Comparison of ENCODE assay signal across 1 cellular context in the genomic region with DNA sequence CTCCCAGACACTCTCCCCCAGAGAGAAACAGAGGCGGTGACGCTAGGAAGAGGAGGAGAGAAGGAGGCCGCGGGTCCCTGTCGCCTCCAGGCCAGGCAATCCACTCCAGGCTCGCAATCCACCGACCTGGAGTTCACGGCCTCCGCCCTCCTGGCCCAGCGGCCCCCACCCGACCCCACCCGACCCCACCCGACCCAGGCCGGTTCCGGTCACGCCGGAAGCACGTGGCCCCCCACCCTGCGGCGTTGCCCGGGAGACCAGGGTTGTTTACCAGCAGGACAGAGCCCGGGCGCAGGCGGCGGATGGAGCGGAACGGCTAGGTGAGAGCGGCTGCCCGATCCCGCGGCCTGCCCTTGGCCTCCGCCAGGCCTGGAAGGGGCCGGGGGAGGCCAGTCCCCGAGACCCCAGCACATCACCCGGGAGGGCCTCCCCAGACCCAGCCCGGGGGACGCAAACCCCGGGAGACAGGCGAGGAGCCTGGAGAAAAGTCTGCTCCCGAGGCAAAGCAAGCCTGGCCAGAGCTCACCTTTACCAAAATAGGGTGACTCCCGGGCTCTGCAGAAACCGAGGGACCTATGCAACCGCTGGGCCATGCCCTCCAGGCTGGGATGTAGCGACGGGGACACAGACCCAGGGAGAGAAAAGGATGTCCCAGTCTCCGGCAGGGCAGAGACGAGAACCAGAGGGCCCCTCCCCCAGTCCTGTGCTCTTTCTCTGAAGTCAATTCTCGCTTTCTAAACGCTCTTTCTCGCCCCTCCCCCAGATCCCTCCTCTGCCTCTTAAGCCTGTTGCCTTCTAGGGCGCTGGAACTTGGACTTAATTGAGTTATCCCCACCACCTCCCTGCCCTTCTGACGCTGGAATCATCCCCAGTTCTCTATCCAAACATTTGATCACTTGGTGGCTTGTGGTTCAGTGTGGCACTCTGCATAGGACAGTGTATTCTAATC.
TF ChIP-seq lines count a peak whose summit lies in the region.

A gene with protein sequence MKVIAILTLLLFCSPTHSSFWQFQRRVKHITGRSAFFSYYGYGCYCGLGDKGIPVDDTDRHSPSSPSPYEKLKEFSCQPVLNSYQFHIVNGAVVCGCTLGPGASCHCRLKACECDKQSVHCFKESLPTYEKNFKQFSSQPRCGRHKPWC (minus strand): TSS at position 685 of the 949 bp plus-strand sequence. CDS start 9,155 bp downstream, outside the sequence.
A gene with protein sequence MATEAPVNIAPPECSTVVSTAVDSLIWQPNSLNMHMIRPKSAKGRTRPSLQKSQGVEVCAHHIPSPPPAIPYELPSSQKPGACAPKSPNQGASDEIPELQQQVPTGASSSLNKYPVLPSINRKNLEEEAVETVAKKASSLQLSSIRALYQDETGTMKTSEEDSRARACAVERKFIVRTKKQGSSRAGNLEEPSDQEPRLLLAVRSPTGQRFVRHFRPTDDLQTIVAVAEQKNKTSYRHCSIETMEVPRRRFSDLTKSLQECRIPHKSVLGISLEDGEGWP (plus strand): TSS at position 263 of the 949 bp plus-strand sequence. CDS start 4,466 bp downstream, outside the sequence.

TF ChIP-seq in GM23338, 12 proteins besides CTCF, POLR2A, EP300 and RAD21 (continued from another document):
- TF ChIP-seq, protein P1, sequence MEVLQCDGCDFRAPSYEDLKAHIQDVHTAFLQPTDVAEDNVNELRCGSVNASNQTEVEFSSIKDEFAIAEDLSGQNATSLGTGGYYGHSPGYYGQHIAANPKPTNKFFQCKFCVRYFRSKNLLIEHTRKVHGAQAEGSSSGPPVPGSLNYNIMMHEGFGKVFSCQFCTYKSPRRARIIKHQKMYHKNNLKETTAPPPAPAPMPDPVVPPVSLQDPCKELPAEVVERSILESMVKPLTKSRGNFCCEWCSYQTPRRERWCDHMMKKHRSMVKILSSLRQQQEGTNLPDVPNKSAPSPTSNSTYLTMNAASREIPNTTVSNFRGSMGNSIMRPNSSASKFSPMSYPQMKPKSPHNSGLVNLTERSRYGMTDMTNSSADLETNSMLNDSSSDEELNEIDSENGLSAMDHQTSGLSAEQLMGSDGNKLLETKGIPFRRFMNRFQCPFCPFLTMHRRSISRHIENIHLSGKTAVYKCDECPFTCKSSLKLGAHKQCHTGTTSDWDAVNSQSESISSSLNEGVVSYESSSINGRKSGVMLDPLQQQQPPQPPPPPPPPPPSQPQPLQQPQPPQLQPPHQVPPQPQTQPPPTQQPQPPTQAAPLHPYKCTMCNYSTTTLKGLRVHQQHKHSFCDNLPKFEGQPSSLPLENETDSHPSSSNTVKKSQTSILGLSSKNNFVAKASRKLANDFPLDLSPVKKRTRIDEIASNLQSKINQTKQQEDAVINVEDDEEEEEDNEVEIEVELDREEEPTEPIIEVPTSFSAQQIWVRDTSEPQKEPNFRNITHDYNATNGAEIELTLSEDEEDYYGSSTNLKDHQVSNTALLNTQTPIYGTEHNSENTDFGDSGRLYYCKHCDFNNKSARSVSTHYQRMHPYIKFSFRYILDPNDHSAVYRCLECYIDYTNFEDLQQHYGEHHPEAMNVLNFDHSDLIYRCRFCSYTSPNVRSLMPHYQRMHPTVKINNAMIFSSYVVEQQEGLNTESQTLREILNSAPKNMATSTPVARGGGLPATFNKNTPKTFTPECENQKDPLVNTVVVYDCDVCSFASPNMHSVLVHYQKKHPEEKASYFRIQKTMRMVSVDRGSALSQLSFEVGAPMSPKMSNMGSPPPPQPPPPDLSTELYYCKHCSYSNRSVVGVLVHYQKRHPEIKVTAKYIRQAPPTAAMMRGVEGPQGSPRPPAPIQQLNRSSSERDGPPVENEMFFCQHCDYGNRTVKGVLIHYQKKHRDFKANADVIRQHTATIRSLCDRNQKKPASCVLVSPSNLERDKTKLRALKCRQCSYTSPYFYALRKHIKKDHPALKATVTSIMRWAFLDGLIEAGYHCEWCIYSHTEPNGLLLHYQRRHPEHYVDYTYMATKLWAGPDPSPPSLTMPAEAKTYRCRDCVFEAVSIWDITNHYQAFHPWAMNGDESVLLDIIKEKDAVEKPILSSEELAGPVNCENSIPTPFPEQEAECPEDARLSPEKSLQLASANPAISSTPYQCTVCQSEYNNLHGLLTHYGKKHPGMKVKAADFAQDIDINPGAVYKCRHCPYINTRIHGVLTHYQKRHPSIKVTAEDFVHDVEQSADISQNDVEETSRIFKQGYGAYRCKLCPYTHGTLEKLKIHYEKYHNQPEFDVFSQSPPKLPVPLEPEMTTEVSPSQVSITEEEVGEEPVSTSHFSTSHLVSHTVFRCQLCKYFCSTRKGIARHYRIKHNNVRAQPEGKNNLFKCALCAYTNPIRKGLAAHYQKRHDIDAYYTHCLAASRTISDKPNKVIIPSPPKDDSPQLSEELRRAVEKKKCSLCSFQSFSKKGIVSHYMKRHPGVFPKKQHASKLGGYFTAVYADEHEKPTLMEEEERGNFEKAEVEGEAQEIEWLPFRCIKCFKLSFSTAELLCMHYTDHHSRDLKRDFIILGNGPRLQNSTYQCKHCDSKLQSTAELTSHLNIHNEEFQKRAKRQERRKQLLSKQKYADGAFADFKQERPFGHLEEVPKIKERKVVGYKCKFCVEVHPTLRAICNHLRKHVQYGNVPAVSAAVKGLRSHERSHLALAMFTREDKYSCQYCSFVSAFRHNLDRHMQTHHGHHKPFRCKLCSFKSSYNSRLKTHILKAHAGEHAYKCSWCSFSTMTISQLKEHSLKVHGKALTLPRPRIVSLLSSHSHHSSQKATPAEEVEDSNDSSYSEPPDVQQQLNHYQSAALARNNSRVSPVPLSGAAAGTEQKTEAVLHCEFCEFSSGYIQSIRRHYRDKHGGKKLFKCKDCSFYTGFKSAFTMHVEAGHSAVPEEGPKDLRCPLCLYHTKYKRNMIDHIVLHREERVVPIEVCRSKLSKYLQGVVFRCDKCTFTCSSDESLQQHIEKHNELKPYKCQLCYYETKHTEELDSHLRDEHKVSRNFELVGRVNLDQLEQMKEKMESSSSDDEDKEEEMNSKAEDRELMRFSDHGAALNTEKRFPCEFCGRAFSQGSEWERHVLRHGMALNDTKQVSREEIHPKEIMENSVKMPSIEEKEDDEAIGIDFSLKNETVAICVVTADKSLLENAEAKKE (CRISPR knock-in tag; IDR thresholded peaks at IDR 0.05): no peak
- TF ChIP-seq ZNF114 (CRISPR knock-in tag; IDR thresholded peaks at IDR 0.05) (no peak), EZH2 (IDR thresholded peaks at IDR 0.05; ENCODE audit: low read depth, unreplicated experiment) (no peak)
